ENCODE assay signal across 8 cellular contexts in genomic region chr17:74961657-74962360, GRCh38. TPM values are rescaled to one million over a fixed set of nuclear protein-coding genes. Genes with fewer than 3 reads are reported as not detected.
DNase-seq lines count a peak whose midpoint lies in the region; ATAC-seq lines count a peak whose summit lies in the region.

No MANE protein-coding gene starts in this region.

- DNase-seq in AG08395 (ENCODE audit: low spot score) (peak; percentile 94), H4 (ENCODE audit: low spot score) (peak; percentile 87), NCI-H345 treated with DMSO at 0.1 percent for 48 hours (lab: John Stamatoyannopoulos, UW; ENCODE audit: unreplicated experiment) (peak; percentile 74), caudate nucleus (lab: John Stamatoyannopoulos, UW) (peak; percentile 17 to 90 (median 73)), kidney glomerular epithelial cell (lab: John Stamatoyannopoulos, UW) (peak; percentile 68)
- peak; percentile 82 to 89 for DNase-seq in stimulated activated CD4-positive, alpha-beta T cell treated with anti-CD3 and anti-CD28 coated beads, Interleukin-1b, Interleukin-23, amount 100 ng/mL, for 4 hours (ENCODE audit: low read depth in 2 of 2)

- peak; percentile 76 for ATAC-seq in activated CD4-positive, CD25-positive, alpha-beta regulatory T cell treated with anti-CD3 and anti-CD28 coated beads, Interleukin-2, amount 50 U/mL, for 24 hours
- ATAC-seq in GM18870 (IDR thresholded peaks at IDR 0.05; ENCODE audit: unreplicated experiment) = no peak

- peak overlapping the region; percentile 96 for H3K27ac ChIP-seq in caudate nucleus (ENCODE audit: low read depth, low read length)

RNA-seq across cellular contexts. Expression of gene HID1, which starts 10.8 kb away (rescaled TPM):
- 0.15 TPM in 1 of 2 replicates, not detected in the other for total RNA-seq in H4 (2014; rRNA removed; shearing (Covaris generic))

RNA-seq across cellular contexts. Expression of gene CDR2L, which starts 25.6 kb away (rescaled TPM):
- total RNA-seq in H4 (2014; rRNA removed; shearing (Covaris generic)) = 3.3 and 5.8 TPM in 2 replicates

RNA-seq across cellular contexts. Expression of gene OTOP3, which starts 26.1 kb away (rescaled TPM):
- not detected in 2 replicates for total RNA-seq in H4 (2014; rRNA removed; shearing (Covaris generic))

RNA-seq across cellular contexts. Expression of gene OTOP2, which starts 37.7 kb away (rescaled TPM):
- not detected in 2 replicates for total RNA-seq in H4 (2014; rRNA removed; shearing (Covaris generic))

RNA-seq across cellular contexts. Expression of gene USH1G, which starts 38.8 kb away (rescaled TPM):
- total RNA-seq in H4 (2014; rRNA removed; shearing (Covaris generic)) = 0.54 TPM in 1 of 2 replicates, not detected in the other
